8 cellular contexts compared by ENCODE assay signal in the genomic region with DNA sequence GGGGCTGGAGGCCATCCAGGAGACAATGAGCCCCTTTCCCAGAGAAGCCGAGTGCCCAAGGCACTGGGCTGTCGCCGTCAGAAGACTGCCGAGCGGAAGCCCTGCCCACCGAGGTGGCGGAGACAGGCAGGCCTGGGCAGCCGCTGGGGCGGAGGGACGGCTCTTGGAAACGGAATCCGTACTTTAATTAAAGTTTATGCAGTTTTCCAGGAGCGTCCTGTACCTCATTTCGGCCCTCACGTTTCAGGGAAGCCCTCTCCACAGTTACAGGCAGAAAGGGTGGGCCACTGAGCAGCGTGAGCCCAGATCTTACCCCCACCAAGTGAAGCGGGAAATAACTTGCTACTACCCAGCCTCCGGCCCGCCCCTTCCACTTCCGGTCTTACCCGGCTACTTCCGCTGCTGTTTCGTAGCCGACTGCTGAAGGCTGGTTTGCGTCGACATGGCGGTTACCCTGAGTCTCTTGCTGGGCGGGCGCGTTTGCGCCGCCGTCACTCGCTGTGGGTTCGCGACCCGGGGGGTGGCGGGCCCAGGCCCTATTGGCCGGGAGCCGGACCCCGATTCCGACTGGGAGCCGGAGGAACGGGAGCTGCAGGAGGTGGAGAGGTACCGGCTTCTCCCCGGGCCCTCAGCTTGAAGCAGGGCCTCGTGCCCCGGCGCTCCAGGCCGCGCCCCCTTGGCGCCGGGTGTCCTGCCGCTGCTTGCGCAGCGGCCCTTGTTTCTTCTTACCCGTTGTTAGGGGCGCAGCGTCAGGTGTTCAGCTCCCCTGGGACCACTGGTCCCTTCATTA. TPM values are rescaled to one million over a fixed set of nuclear protein-coding genes. Genes with fewer than 3 reads are reported as not detected.
DNase-seq lines count a peak whose midpoint lies in the region; ATAC-seq and TF ChIP-seq lines count a peak whose summit lies in the region.

A gene with protein sequence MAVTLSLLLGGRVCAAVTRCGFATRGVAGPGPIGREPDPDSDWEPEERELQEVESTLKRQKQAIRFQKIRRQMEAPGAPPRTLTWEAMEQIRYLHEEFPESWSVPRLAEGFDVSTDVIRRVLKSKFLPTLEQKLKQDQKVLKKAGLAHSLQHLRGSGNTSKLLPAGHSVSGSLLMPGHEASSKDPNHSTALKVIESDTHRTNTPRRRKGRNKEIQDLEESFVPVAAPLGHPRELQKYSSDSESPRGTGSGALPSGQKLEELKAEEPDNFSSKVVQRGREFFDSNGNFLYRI (plus strand): TSS at position 402 of the 790 bp plus-strand sequence. CDS start 41 bp downstream, at position 443.

- DNase-seq in DMS153 (lab: John Stamatoyannopoulos, UW) = peak; percentile 54
- peak; percentile 94 for DNase-seq in OCI-M1 (lab: John Stamatoyannopoulos, UW)
- DNase-seq in activated T-cell treated with anti-CD3 and anti-CD28 coated beads for 24 hours (ENCODE audit: low read depth) = peak; percentile 91
- peak; percentile 92 for DNase-seq in epithelial cell of esophagus (ENCODE audit: low read depth)
- peak; percentile 80 to 90 for DNase-seq in stimulated activated CD8-positive, alpha-beta memory T cell treated with anti-CD3 and anti-CD28 coated beads, Interleukin-2, amount 100 ng/mL, for 48 hours (ENCODE audit: low read depth in 2 of 2)

- ATAC-seq in GM21576 (IDR thresholded peaks at IDR 0.05; ENCODE audit: unreplicated experiment) = peak; percentile 92

- peak within 1 kb of the TSS; percentile 85 to 100 (median 99) for H3K27ac Mint-ChIP-seq in IgD-negative memory B cell

- no peaks in the 10 kb centered on the region for H3K27me3 Mint-ChIP-seq in IgD-negative memory B cell

- H3K36me3 Mint-ChIP-seq in IgD-negative memory B cell = peaks cover 2% of the 10 kb centered on the region

- no peak for TF ChIP-seq CTCF in epithelial cell of esophagus (IDR thresholded peaks at IDR 0.05; ENCODE audit: insufficient read depth, low read depth, low read length, missing control alignments)

- H3K4me3 ChIP-seq in epithelial cell of esophagus (ENCODE audit: low read length) (peak within 1 kb of the TSS; percentile 90), mononuclear cell (ENCODE audit: low read length) (peak within 1 kb of the TSS; percentile 71)

- H3K4me1 Mint-ChIP-seq in IgD-negative memory B cell = peaks cover 31 to 37% (median 36%) of the 10 kb centered on the region in 3 donors

- H3K27me3 ChIP-seq in mononuclear cell (ENCODE audit: insufficient read depth, low read length) = no peaks in the 10 kb centered on the region

- H3K4me1 ChIP-seq in mononuclear cell (ENCODE audit: insufficient read depth, low read length) = peaks cover 42% of the 10 kb centered on the region

- H3K4me3 Mint-ChIP-seq in IgD-negative memory B cell = peak within 1 kb of the TSS; percentile 91 to 98 (median 97)

- no peaks in the 10 kb centered on the region for H3K9me3 ChIP-seq in mononuclear cell (ENCODE audit: low read depth, low read length)

- H3K9me3 Mint-ChIP-seq in IgD-negative memory B cell = no peaks in the 10 kb centered on the region

RNA-seq across cellular contexts. Expression of the gene that starts here (rescaled TPM):
- polyA plus RNA-seq in IgD-negative memory B cell = 63.4 TPM
- 36.2 TPM for total RNA-seq in mononuclear cell

Comparison
In these comparisons a context has a peak if more than half of its experiments do, and no peak if none do; other contexts are left out.
1. Peak in every context shown above with its lines: DNase-seq, ATAC-seq and H3K4me3 ChIP-seq.